ENCODE assay signal across 1 cellular context in the genomic region with DNA sequence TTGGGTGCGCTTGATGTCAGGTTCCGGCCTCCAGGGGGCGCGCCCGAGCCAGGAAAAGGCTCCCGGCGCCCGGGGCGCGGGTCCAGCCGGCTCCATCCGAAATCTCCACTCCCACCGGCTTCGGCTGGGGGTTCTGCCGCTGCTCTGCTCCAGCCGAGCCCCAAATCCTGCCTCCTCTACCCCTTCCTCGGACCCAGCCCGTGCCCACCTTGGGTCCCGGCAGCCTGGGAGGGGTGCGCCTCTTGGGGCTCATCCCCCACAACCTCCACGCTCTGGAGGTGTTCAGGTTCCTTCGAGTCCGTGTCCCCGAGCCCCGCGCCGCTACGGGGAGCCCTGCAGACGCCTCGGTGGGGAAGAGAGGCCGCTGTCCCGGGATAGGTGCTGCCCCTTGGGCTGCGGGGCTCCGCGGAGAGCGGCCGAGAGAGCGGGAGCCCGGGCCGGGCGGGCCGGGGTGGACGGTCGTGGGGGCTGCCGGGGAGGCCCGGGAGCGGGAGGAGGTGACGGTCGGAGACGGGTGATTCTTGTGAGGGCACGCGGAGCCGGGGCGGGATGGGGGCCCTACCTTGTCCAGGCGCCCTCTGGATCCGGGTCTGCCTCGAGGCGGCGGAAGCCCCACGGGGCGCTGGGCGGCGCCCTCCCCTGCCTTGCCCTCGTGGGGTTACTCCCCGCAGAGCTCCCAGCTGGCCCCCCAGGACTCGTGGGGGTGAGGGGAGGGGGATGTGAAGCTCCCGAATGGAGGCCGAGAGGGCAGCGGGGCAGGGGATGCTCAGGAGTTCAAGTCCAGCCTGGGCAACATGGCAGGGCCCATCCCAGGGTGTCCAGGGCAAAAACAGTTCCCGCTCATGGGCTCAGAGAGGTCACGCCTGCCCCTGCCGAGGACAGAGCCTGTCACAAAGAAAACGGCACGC.
TF ChIP-seq lines count a peak whose summit lies in the region.

No MANE protein-coding gene starts in this region.

TF ChIP-seq in liver, 16 proteins besides CTCF, POLR2A, EP300 and RAD21 (continued from another document):
- TF ChIP-seq, protein P1, sequence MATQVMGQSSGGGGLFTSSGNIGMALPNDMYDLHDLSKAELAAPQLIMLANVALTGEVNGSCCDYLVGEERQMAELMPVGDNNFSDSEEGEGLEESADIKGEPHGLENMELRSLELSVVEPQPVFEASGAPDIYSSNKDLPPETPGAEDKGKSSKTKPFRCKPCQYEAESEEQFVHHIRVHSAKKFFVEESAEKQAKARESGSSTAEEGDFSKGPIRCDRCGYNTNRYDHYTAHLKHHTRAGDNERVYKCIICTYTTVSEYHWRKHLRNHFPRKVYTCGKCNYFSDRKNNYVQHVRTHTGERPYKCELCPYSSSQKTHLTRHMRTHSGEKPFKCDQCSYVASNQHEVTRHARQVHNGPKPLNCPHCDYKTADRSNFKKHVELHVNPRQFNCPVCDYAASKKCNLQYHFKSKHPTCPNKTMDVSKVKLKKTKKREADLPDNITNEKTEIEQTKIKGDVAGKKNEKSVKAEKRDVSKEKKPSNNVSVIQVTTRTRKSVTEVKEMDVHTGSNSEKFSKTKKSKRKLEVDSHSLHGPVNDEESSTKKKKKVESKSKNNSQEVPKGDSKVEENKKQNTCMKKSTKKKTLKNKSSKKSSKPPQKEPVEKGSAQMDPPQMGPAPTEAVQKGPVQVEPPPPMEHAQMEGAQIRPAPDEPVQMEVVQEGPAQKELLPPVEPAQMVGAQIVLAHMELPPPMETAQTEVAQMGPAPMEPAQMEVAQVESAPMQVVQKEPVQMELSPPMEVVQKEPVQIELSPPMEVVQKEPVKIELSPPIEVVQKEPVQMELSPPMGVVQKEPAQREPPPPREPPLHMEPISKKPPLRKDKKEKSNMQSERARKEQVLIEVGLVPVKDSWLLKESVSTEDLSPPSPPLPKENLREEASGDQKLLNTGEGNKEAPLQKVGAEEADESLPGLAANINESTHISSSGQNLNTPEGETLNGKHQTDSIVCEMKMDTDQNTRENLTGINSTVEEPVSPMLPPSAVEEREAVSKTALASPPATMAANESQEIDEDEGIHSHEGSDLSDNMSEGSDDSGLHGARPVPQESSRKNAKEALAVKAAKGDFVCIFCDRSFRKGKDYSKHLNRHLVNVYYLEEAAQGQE (IDR thresholded peaks at IDR 0.05): no peak
